In genomic region chr20:62926229-62927127, GRCh38 we compare ENCODE assay signal across 8 cellular contexts. TPM values are rescaled to one million over a fixed set of nuclear protein-coding genes. Genes with fewer than 3 reads are reported as not detected.
DNase-seq lines count a peak whose midpoint lies in the region; ATAC-seq and TF ChIP-seq lines count a peak whose summit lies in the region.

Gene DIDO1, minus strand, starts transcription at chr20:62926505.

- peak in 1 of 3 donors; percentile 29 for TF ChIP-seq CTCF in lower leg skin (IDR thresholded peaks at IDR 0.05)

- H4K20me1 ChIP-seq in BLaER1 = peaks cover 95% of the 10 kb centered on the region

- 3 to 4% methylated on average over 34 to 61 of the region's 92 CpGs for WGBS in lower leg skin, 2 donors

- DNase-seq in GM19240 (ENCODE audit: insufficient read length, low spot score) (peak; percentile 88), NCI-H526 treated with DMSO at 0.1 percent for 48 hours (lab: John Stamatoyannopoulos, UW) (peak; percentile 85), dermis microvascular lymphatic vessel endothelial cell (ENCODE audit: low read depth in 2 of 2) (peak; percentile 68 to 89), lower leg skin (ENCODE audit: low spot score in 2 of 2) (peak; percentile 80 to 97)
- peak; percentile 87 for DNase-seq in activated CD4-positive, alpha-beta T cell treated with anti-CD3 and anti-CD28 coated beads, Interleukin-2, amount 50 U/mL, for 1 hour
- DNase-seq in stimulated activated CD4-positive, alpha-beta T cell treated with anti-CD3 and anti-CD28 coated beads, Interleukin-4, amount 100 ng/mL, for 48 hours (ENCODE audit: low read depth in 2 of 2) = peak; percentile 82 to 84

- no peaks in the 10 kb centered on the region for H3K9me3 ChIP-seq in BLaER1

- peak within 1 kb of the TSS; percentile 97 for H3K4me2 ChIP-seq in BLaER1

- no peaks in the 10 kb centered on the region for H3K36me3 ChIP-seq in BLaER1

- H3K4me1 ChIP-seq in BLaER1 = peaks cover 80% of the 10 kb centered on the region

- TF ChIP-seq POLR2A in lower leg skin (IDR thresholded peaks at IDR 0.05) = peak in 1 of 2 donors; percentile 67

- peak within 1 kb of the TSS; percentile 96 for H3K27ac ChIP-seq in BLaER1

- H3K9ac ChIP-seq in BLaER1 = peak within 1 kb of the TSS; percentile 96

- peak within 1 kb of the TSS; percentile 83 for H3K4me3 ChIP-seq in BLaER1
- peak within 1 kb of the TSS; percentile 94 for H3K4me3 ChIP-seq in lower leg skin (ENCODE audit: low read depth, poor library complexity, severe bottlenecking)

- intact Hi-C loops in lower leg skin (cut with DNase I; ENCODE audit: low total_unique reads) = no loop called here

- H3K27me3 ChIP-seq in BLaER1 = no peaks in the 10 kb centered on the region

- ATAC-seq in HG03457 (IDR thresholded peaks at IDR 0.05; ENCODE audit: unreplicated experiment) = peak; percentile 55

RNA-seq across cellular contexts. Expression of gene DIDO1, which starts in this region (rescaled TPM):
- total RNA-seq in dermis microvascular lymphatic vessel endothelial cell (20.4 and 29.5 TPM in 2 replicates), lower leg skin (100 to 1,000 TPM in 1 of 4 donors, 10 to 100 TPM in 3; 54.2 to 105 (median 70.7) TPM)

Comparison
In these comparisons a context has a peak if more than half of its experiments do, and no peak if none do; other contexts are left out.
1. Peak in every context shown above with its lines: DNase-seq, ATAC-seq, H3K4me3 ChIP-seq and H3K27ac ChIP-seq.